20 cellular contexts compared by ENCODE assay signal in the genomic region with DNA sequence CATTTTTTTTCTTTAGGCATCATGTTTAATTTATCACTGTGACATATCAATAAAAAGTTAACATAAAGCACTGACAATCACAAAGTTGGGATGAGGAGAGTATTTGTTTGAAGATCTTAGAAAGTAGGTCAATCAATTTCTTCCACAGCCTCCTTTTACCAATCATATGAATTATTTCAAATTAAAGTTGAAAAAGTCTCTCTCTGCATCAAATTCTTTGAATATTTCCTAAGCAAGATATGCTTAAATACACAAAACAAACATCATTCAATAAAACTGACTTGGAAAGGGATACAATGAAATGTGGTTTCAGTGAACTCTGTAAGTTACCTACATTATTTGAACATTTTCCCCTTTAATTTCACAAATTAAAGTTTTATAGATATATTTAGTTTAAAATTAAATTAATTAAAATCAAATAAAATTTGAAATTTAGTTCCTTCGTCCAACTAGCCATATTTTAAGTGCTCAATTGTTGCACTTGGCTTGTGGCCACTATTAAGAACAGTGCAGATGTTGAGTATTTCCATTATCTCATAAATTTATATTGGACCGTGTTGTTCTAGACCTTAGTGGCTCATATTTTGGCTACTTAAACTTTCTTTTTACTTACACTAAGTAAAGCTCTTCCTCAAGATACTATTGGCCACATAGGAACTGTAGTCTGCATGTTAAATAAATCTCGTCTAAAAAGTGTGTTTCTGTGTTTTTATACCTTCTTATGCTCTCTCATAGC.
"Had no signal": no experiment of that assay in that cellular context is flagged by ENCODE, and none has a peak within 500 bp of the region (broad histone marks: within the 10 kb centered on the region; RNA-seq: fewer than 3 reads in every experiment).

No MANE protein-coding gene starts in this region.

- H3K27ac ChIP-seq: ascending aorta, gastrocnemius medialis, heart left ventricle, tibial artery, uterus, WERI-Rb-1 had no signal

- H3K27me3 ChIP-seq: ascending aorta, gastrocnemius medialis, heart left ventricle, tibial artery, uterus had no signal

- H3K9me3 ChIP-seq: gastrocnemius medialis, uterus had no signal

- DNase-seq: activated CD4-positive, alpha-beta T cell treated with anti-CD3 and anti-CD28 coated beads for 1 hour; activated CD8-positive, alpha-beta memory T cell treated with anti-CD3 and anti-CD28 coated beads for 24 hours; activated CD8-positive, alpha-beta memory T cell treated with anti-CD3 and anti-CD28 coated beads, Interleukin-2, amount 50 U/mL, for 48 hours; activated effector memory CD4-positive, alpha-beta T cell treated with anti-CD3 and anti-CD28 coated beads, Interleukin-2, amount 50 U/mL, for 16 hours; activated naive CD4-positive, alpha-beta T cell treated with anti-CD3 and anti-CD28 coated beads, Interleukin-2, amount 50 U/mL, for 16 hours; activated T-cell treated with anti-CD3 and anti-CD28 coated beads, Interleukin-2, amount 50 U/mL, for 72 hours; erythroblast; gastrocnemius medialis; heart left ventricle; immature natural killer cell; natural killer cell; posterior cingulate gyrus; stimulated activated CD4-positive, alpha-beta T cell treated with anti-CD3 and anti-CD28 coated beads, Interleukin-2, amount 100 ng/mL, for 24 hours; stimulated activated naive CD8-positive, alpha-beta T cell treated with anti-CD3 and anti-CD28 coated beads, Interleukin-15, Interleukin-2, amounts not matched to agents 100 U/mL and 50 U/mL, for 24 hours; substantia nigra; T-helper 2 cell; tibial artery; uterus; WERI-Rb-1 had no signal

- H3K4me3 ChIP-seq: ascending aorta, gastrocnemius medialis, heart left ventricle, tibial artery, uterus had no signal

- H3K4me1 ChIP-seq: ascending aorta, gastrocnemius medialis, heart left ventricle, uterus had no signal

- H3K36me3 ChIP-seq: ascending aorta, gastrocnemius medialis, heart left ventricle, tibial artery, uterus, WERI-Rb-1 had no signal
